11 cellular contexts compared by ENCODE assay signal in genomic region chr13:95553271-95553588, GRCh38. TPM values are rescaled to one million over a fixed set of nuclear protein-coding genes. Genes with fewer than 3 reads are reported as not detected.
DNase-seq lines count a peak whose midpoint lies in the region; ATAC-seq and TF ChIP-seq lines count a peak whose summit lies in the region.
"Had no signal": no experiment of that assay in that cellular context is flagged by ENCODE, and none has a peak within 500 bp of the region (broad histone marks: within the 10 kb centered on the region; RNA-seq: fewer than 3 reads in every experiment).

No MANE protein-coding gene starts in this region.

- no peak overlapping the region for H3K27ac Mint-ChIP-seq in chondrocyte (ENCODE audit: unreplicated experiment)
- H3K27ac Mint-ChIP-seq in type B pancreatic cell = no peak overlapping the region
- no peak overlapping the region for H3K27ac Mint-ChIP-seq in CD8-positive, alpha-beta T cell

- no peak overlapping the region for H4K8ac ChIP-seq in mesendoderm (ENCODE audit: low read depth, low read length)

- H3K4me1 ChIP-seq in heart right ventricle = peaks cover 0 to 20% (median 6%) of the 10 kb centered on the region in 9 donors
- peaks cover 3% of the 10 kb centered on the region for H3K4me1 ChIP-seq in mesendoderm (ENCODE audit: control insufficient read depth, low read depth, low read length)
- H3K4me1 ChIP-seq in CD8-positive, alpha-beta T cell (ENCODE audit: insufficient read depth, low read length) = no peaks in the 10 kb centered on the region

- no peak for DNase-seq in heart right ventricle
- DNase-seq in left cardiac atrium = no peak
- no peak for DNase-seq in chondrocyte (ENCODE audit: low spot score)
- peak; percentile 44 for DNase-seq in mesendoderm
- no peak for DNase-seq in type B pancreatic cell (ENCODE audit: extremely low spot score, unreplicated experiment)
- DNase-seq in NCI-H2081 treated with DMSO at 0.1 percent for 48 hours (lab: John Stamatoyannopoulos, UW) = no peak
- DNase-seq in CD8-positive, alpha-beta T cell = no peak
- DNase-seq: activated CD8-positive, alpha-beta memory T cell treated with anti-CD3 and anti-CD28 coated beads, Interleukin-2, amount 50 U/mL, for 4 hours; EL; occipital lobe had no signal

- CTCF ChIA-PET in CD8-positive, alpha-beta T cell (lab: Charles Lee) = no interaction called here

- POLR2A ChIA-PET in CD8-positive, alpha-beta T cell (lab: Charles Lee) = no interaction called here

- peak overlapping the region; percentile 1 for H3K4ac ChIP-seq in mesendoderm (ENCODE audit: low read depth, low read length)

- H3K4me3 Mint-ChIP-seq in chondrocyte (ENCODE audit: unreplicated experiment) (peak overlapping the region; percentile 50), type B pancreatic cell (peak overlapping the region; percentile 83)
- H3K4me3 Mint-ChIP-seq in CD8-positive, alpha-beta T cell = no peak overlapping the region

- H3K36me3 Mint-ChIP-seq in chondrocyte (ENCODE audit: low read depth) (peaks cover 4% of the 10 kb centered on the region), type B pancreatic cell (no peaks in the 10 kb centered on the region)
- no peaks in the 10 kb centered on the region for H3K36me3 Mint-ChIP-seq in CD8-positive, alpha-beta T cell

- no peak for ATAC-seq in heart right ventricle
- ATAC-seq in left cardiac atrium = no peak
- ATAC-seq in HG02763 (IDR thresholded peaks at IDR 0.05; ENCODE audit: unreplicated experiment) = no peak
- ATAC-seq in CD8-positive, alpha-beta T cell = no peak

- no peak overlapping the region for H2BK15ac ChIP-seq in mesendoderm (replicated peaks; ENCODE audit: low read depth)

- 6 to 7% methylated on average over 8 of the region's 8 CpGs for WGBS in heart right ventricle, 2 donors
- no CpG with 5 or more reads among the region's 8 CpGs for WGBS in mesendoderm (ENCODE audit: extremely low coverage, insufficient coverage, low lambda C conversion rate)

- no peaks in the 10 kb centered on the region for H3K9me3 ChIP-seq in heart right ventricle
- H3K9me3 ChIP-seq in CD8-positive, alpha-beta T cell (ENCODE audit: low read length) = no peaks in the 10 kb centered on the region

- peaks cover 2% of the 10 kb centered on the region for H3K79me2 ChIP-seq in mesendoderm (ENCODE audit: control insufficient read depth, insufficient read depth, low read length)

- TF ChIP-seq CTCF in heart right ventricle (IDR thresholded peaks at IDR 0.05) = no peak
- no peak for TF ChIP-seq CTCF in chondrocyte (IDR thresholded peaks at IDR 0.05)
- no peak for TF ChIP-seq CTCF in type B pancreatic cell (conservative IDR thresholded peaks at IDR 0.05)
- no peak for TF ChIP-seq CTCF in CD8-positive, alpha-beta T cell (IDR thresholded peaks at IDR 0.05)

- peak overlapping the region; percentile 70 for H3K9ac ChIP-seq in mesendoderm (ENCODE audit: low read length)

- H3K23ac ChIP-seq in mesendoderm (ENCODE audit: low read length) = no peak overlapping the region

- no peak overlapping the region for H2BK5ac ChIP-seq in mesendoderm (ENCODE audit: low read length)

- H3K36me3 ChIP-seq in heart right ventricle (no peaks in the 10 kb centered on the region), mesendoderm (ENCODE audit: control insufficient read depth, insufficient read depth, low read length) (no peaks in the 10 kb centered on the region)
- H3K36me3 ChIP-seq in CD8-positive, alpha-beta T cell (ENCODE audit: insufficient read depth, low read length) = no peaks in the 10 kb centered on the region

- no peak overlapping the region for H3K27ac ChIP-seq in heart right ventricle
- H3K27ac ChIP-seq in mesendoderm (ENCODE audit: low read depth, low read length) = no peak overlapping the region
- no peak overlapping the region for H3K27ac ChIP-seq in CD8-positive, alpha-beta T cell (ENCODE audit: low read depth, low read length)

- H4K5ac ChIP-seq in mesendoderm (ENCODE audit: low read length) = no peak overlapping the region

- H3K9me3 Mint-ChIP-seq in chondrocyte (ENCODE audit: low read depth) (peaks cover 5% of the 10 kb centered on the region), type B pancreatic cell (peaks cover 6% of the 10 kb centered on the region)
- no peaks in the 10 kb centered on the region for H3K9me3 Mint-ChIP-seq in CD8-positive, alpha-beta T cell

- H3K4me1 Mint-ChIP-seq in chondrocyte (ENCODE audit: low read depth) (peaks cover 8% of the 10 kb centered on the region), type B pancreatic cell (ENCODE audit: unreplicated experiment) (no peaks in the 10 kb centered on the region)
- peaks cover 19% of the 10 kb centered on the region for H3K4me1 Mint-ChIP-seq in CD8-positive, alpha-beta T cell (ENCODE audit: low read depth)

- H3K27me3 Mint-ChIP-seq in chondrocyte (ENCODE audit: low read depth) (peaks cover 60% of the 10 kb centered on the region), type B pancreatic cell (peaks cover 78% of the 10 kb centered on the region)
- peaks cover 59% of the 10 kb centered on the region for H3K27me3 Mint-ChIP-seq in CD8-positive, alpha-beta T cell (ENCODE audit: low read depth)

- H2AK5ac ChIP-seq in mesendoderm (ENCODE audit: low read length) = no peak overlapping the region

- H3K18ac ChIP-seq in mesendoderm (ENCODE audit: low read length) = peak overlapping the region; percentile 13

- peak overlapping the region; percentile 73 for H3K4me2 ChIP-seq in mesendoderm (ENCODE audit: low read length)

- H2BK120ac ChIP-seq in mesendoderm (ENCODE audit: low read depth, low read length) = peak overlapping the region; percentile 1

- H3K27me3 ChIP-seq in heart right ventricle (peaks cover 12 to 81% (median 74%) of the 10 kb centered on the region in 7 donors), mesendoderm (ENCODE audit: insufficient read depth, low read length, poor library complexity) (no peaks in the 10 kb centered on the region)
- H3K27me3 ChIP-seq in CD8-positive, alpha-beta T cell (ENCODE audit: insufficient read depth, low read length) = peaks cover 15% of the 10 kb centered on the region

- intact Hi-C loops in heart right ventricle (cut with DNase I) (no loop called here), left cardiac atrium (cut with DNase I) (no loop called here)
- intact Hi-C loops in CD8-positive, alpha-beta T cell (cut with DNase I, micrococcal nuclease) = no loop called here

- peak overlapping the region; percentile 90 for H3K56ac ChIP-seq in mesendoderm (ENCODE audit: low read length)

- H3K4me3 ChIP-seq in heart right ventricle (peak overlapping the region in 6 of 10 donors; percentile 11 to 32 (median 24)), mesendoderm (ENCODE audit: low read length) (peak overlapping the region; percentile 75)
- no peak overlapping the region for H3K4me3 ChIP-seq in CD8-positive, alpha-beta T cell (ENCODE audit: low read depth, low read length)

- no peaks in the 10 kb centered on the region for H3K79me1 ChIP-seq in mesendoderm (ENCODE audit: low read length)

RNA-seq across cellular contexts. Expression of gene CLDN10, which starts 0.7 kb away (rescaled TPM):
- total RNA-seq in heart right ventricle (under 1 TPM in 6 of 10 donors, not detected in 4; 0.21 to 0.72 (median 0.28) TPM), left cardiac atrium (not detected), chondrocyte (not detected in 3 replicates), type B pancreatic cell (ENCODE audit: low replicate concordance) (0.45 and 2.1 TPM in 2 replicates)
- under 1 TPM; 0.22 to 0.58 TPM for polyA plus RNA-seq in heart right ventricle
- 29.9 TPM for polyA plus RNA-seq in mesendoderm (2013, experiment 1 of 2)
- polyA plus RNA-seq in mesendoderm (2013, experiment 2 of 2) = 30.4 TPM
- total RNA-seq in CD8-positive, alpha-beta T cell = not detected
